10 cellular contexts compared by ENCODE assay signal in genomic region chr11:116379185-116379828, GRCh38.
DNase-seq lines count a peak whose midpoint lies in the region; ATAC-seq and TF ChIP-seq lines count a peak whose summit lies in the region.
"Had no signal": no experiment of that assay in that cellular context is flagged by ENCODE, and none has a peak within 500 bp of the region (broad histone marks: within the 10 kb centered on the region; RNA-seq: fewer than 3 reads in every experiment).

No MANE protein-coding gene starts in this region.

- no peak for TF ChIP-seq POLR2A in thyroid gland (IDR thresholded peaks at IDR 0.05)

- H3K36me3 ChIP-seq in heart right ventricle (no peaks in the 10 kb centered on the region), left ventricle myocardium inferior (no peaks in the 10 kb centered on the region), SK-N-MC (ENCODE audit: insufficient read depth, low read length) (no peaks in the 10 kb centered on the region), thyroid gland (no peaks in the 10 kb centered on the region)

- no peak overlapping the region for H3K27ac Mint-ChIP-seq in T-helper 2 cell treated with Interferon-gamma antibody and Interleukin-4, amounts not matched to agents 5 μg/mL and 100 μg/mL, for 36 hours
- H3K27ac Mint-ChIP-seq: activated CD8-positive, alpha-beta memory T cell treated with anti-CD3 and anti-CD28 coated beads, Interleukin-2, amount 10 ng/mL, durations not matched to agents 7 days and 5 days had no signal

- no peaks in the 10 kb centered on the region for H3K4me1 Mint-ChIP-seq in T-helper 2 cell treated with Interferon-gamma antibody and Interleukin-4, amounts not matched to agents 5 μg/mL and 100 μg/mL, for 36 hours (ENCODE audit: low read depth)
- H3K4me1 Mint-ChIP-seq: activated CD8-positive, alpha-beta memory T cell treated with anti-CD3 and anti-CD28 coated beads, Interleukin-2, amount 10 ng/mL, durations not matched to agents 7 days and 5 days had no signal

- H3K4me3 ChIP-seq in heart right ventricle, result no peak overlapping the region
- no peak overlapping the region for H3K4me3 ChIP-seq in left ventricle myocardium inferior
- no peak overlapping the region for H3K4me3 ChIP-seq in SK-N-MC
- H3K4me3 ChIP-seq in fibroblast of the aortic adventitia (ENCODE audit: low read depth, low read length), result no peak overlapping the region
- no peak overlapping the region for H3K4me3 ChIP-seq in thyroid gland (replicated peaks in 1 of 3)

- ATAC-seq in heart right ventricle, result no peak
- ATAC-seq in GM18867 (IDR thresholded peaks at IDR 0.05; ENCODE audit: unreplicated experiment), result no peak
- ATAC-seq: activated CD8-positive, alpha-beta memory T cell treated with anti-CD3 and anti-CD28 coated beads, Interleukin-2, amount 10 ng/mL, durations not matched to agents 7 days and 5 days had no signal

- H3K27ac ChIP-seq in heart right ventricle (no peak overlapping the region), left ventricle myocardium inferior (replicated peaks) (no peak overlapping the region), SK-N-MC (no peak overlapping the region), thyroid gland (no peak overlapping the region)
- H3K27ac ChIP-seq: C4-2B had no signal

- no peak for TF ChIP-seq CTCF in heart right ventricle (IDR thresholded peaks at IDR 0.05)
- no peak for TF ChIP-seq CTCF in left ventricle myocardium inferior (IDR thresholded peaks at IDR 0.05; ENCODE audit: borderline replicate concordance)
- no peak for TF ChIP-seq CTCF in fibroblast of the aortic adventitia (IDR thresholded peaks at IDR 0.05; ENCODE audit: insufficient read depth, low read length)
- no peak for TF ChIP-seq CTCF in thyroid gland (IDR thresholded peaks at IDR 0.05)

- no peaks in the 10 kb centered on the region for H3K9me3 Mint-ChIP-seq in T-helper 2 cell treated with Interferon-gamma antibody and Interleukin-4, amounts not matched to agents 5 μg/mL and 100 μg/mL, for 36 hours

- H3K9ac ChIP-seq in SK-N-MC (ENCODE audit: insufficient read length), result no peak overlapping the region

- no peaks in the 10 kb centered on the region for H3K36me3 Mint-ChIP-seq in T-helper 2 cell treated with Interferon-gamma antibody and Interleukin-4, amounts not matched to agents 5 μg/mL and 100 μg/mL, for 36 hours (ENCODE audit: low read depth)
- H3K36me3 Mint-ChIP-seq: activated CD8-positive, alpha-beta memory T cell treated with anti-CD3 and anti-CD28 coated beads, Interleukin-2, amount 10 ng/mL, durations not matched to agents 7 days and 5 days had no signal

- H3K4me3 Mint-ChIP-seq in T-helper 2 cell treated with Interferon-gamma antibody and Interleukin-4, amounts not matched to agents 5 μg/mL and 100 μg/mL, for 36 hours, result no peak overlapping the region
- H3K4me3 Mint-ChIP-seq: activated CD8-positive, alpha-beta memory T cell treated with anti-CD3 and anti-CD28 coated beads, Interleukin-2, amount 10 ng/mL, durations not matched to agents 7 days and 5 days had no signal

- peaks cover 0 to 37% (median 11%) of the 10 kb centered on the region in 7 donors for H3K27me3 ChIP-seq in heart right ventricle
- peaks cover 69% of the 10 kb centered on the region for H3K27me3 ChIP-seq in left ventricle myocardium inferior (ENCODE audit: low read depth)
- no peaks in the 10 kb centered on the region for H3K27me3 ChIP-seq in thyroid gland

- intact Hi-C loops in heart right ventricle (cut with DNase I), result no loop called here
- intact Hi-C loops in left ventricle myocardium inferior (cut with micrococcal nuclease), result no loop called here
- intact Hi-C loops in thyroid gland (cut with DNase I), result no loop called here

- no peaks in the 10 kb centered on the region for H3K27me3 Mint-ChIP-seq in T-helper 2 cell treated with Interferon-gamma antibody and Interleukin-4, amounts not matched to agents 5 μg/mL and 100 μg/mL, for 36 hours (ENCODE audit: low read depth)
- H3K27me3 Mint-ChIP-seq: activated CD8-positive, alpha-beta memory T cell treated with anti-CD3 and anti-CD28 coated beads, Interleukin-2, amount 10 ng/mL, durations not matched to agents 7 days and 5 days had no signal

- peak; percentile 30 to 32 for DNase-seq in heart right ventricle
- no peak for DNase-seq in left ventricle myocardium inferior
- peak; percentile 1 for DNase-seq in SK-N-MC (ENCODE audit: low read depth, low spot score)
- peak; percentile 12 for DNase-seq in fibroblast of the aortic adventitia (ENCODE audit: low read depth)
- DNase-seq in thyroid gland, result peak; percentile 32 to 58
- DNase-seq in T-helper 2 cell treated with Interferon-gamma antibody and Interleukin-4, amounts not matched to agents 5 μg/mL and 100 μg/mL, for 36 hours (ENCODE audit: low spot score), result no peak
- DNase-seq in effector CD4-positive, alpha-beta T cell, result no peak
- DNase-seq: activated CD8-positive, alpha-beta memory T cell treated with anti-CD3 and anti-CD28 coated beads, Interleukin-2, amount 10 ng/mL, durations not matched to agents 7 days and 5 days had no signal

- 34 to 35% methylated on average over 7 of the region's 7 CpGs for WGBS in heart right ventricle, 2 donors
- WGBS in thyroid gland, 2 donors, result 37 to 39% methylated on average over 7 of the region's 7 CpGs

- H3K9me3 ChIP-seq in heart right ventricle (no peaks in the 10 kb centered on the region), left ventricle myocardium inferior (replicated peaks) (no peaks in the 10 kb centered on the region), SK-N-MC (ENCODE audit: low read depth, low read length) (no peaks in the 10 kb centered on the region), thyroid gland (no peaks in the 10 kb centered on the region)

- H3K4me1 ChIP-seq in heart right ventricle (no peaks in the 10 kb centered on the region), left ventricle myocardium inferior (no peaks in the 10 kb centered on the region), thyroid gland (no peaks in the 10 kb centered on the region)

Comparison
In these comparisons a context has a peak if more than half of its experiments do, and no peak if none do; other contexts are left out.
1. DNase-seq: peak in heart right ventricle (2 of 2), SK-N-MC (single experiment), fibroblast of the aortic adventitia (single experiment) and thyroid gland (2 of 2); none in left ventricle myocardium inferior (single experiment), T-helper 2 cell treated with Interferon-gamma antibody and Interleukin-4, amounts not matched to agents 5 μg/mL and 100 μg/mL, for 36 hours (single experiment) and effector CD4-positive, alpha-beta T cell (single experiment).